In genomic region chr1:104706631-104707147, GRCh38 we compare ENCODE assay signal across 11 cellular contexts.
DNase-seq lines count a peak whose midpoint lies in the region; ATAC-seq, FAIRE-seq and TF ChIP-seq lines count a peak whose summit lies in the region.
"Had no signal": no experiment of that assay in that cellular context is flagged by ENCODE, and none has a peak within 500 bp of the region (broad histone marks: within the 10 kb centered on the region; RNA-seq: fewer than 3 reads in every experiment).

No MANE protein-coding gene starts in this region.

- no peaks in the 10 kb centered on the region for H3K36me3 ChIP-seq in CD4-positive, alpha-beta memory T cell (ENCODE audit: insufficient read depth, low read length)
- no peaks in the 10 kb centered on the region for H3K36me3 ChIP-seq in MG63
- H3K36me3 ChIP-seq: gastroesophageal sphincter had no signal

- no peaks in the 10 kb centered on the region for H3K4me1 ChIP-seq in CD4-positive, alpha-beta memory T cell (ENCODE audit: insufficient read depth, low read length)
- H3K4me1 ChIP-seq: gastroesophageal sphincter had no signal

- no peak for TF ChIP-seq CTCF in chondrocyte (IDR thresholded peaks at IDR 0.05)

- no peak for ATAC-seq in GM21390 (IDR thresholded peaks at IDR 0.05; ENCODE audit: unreplicated experiment)
- ATAC-seq: gastroesophageal sphincter had no signal

- no peak for DNase-seq in CD4-positive, alpha-beta memory T cell
- DNase-seq in GM19239 (ENCODE audit: insufficient read length, low spot score) (no peak), MG63 (peak; percentile 3), chondrocyte (ENCODE audit: low spot score) (no peak), activated T-cell treated with anti-CD3 and anti-CD28 coated beads for 4 hours (no peak), AG20443 (ENCODE audit: low spot score) (no peak), NCI-H1930 (lab: John Stamatoyannopoulos, UW) (no peak)
- DNase-seq: T1000 had no signal

- no peaks in the 10 kb centered on the region for H3K27me3 Mint-ChIP-seq in CD4-positive, alpha-beta memory T cell
- H3K27me3 Mint-ChIP-seq in chondrocyte (ENCODE audit: low read depth) = no peaks in the 10 kb centered on the region

- no peak overlapping the region for H3K4me3 ChIP-seq in CD4-positive, alpha-beta memory T cell (ENCODE audit: low read length in 2 of 2)
- peak overlapping the region; percentile 41 for H3K4me3 ChIP-seq in MG63
- H3K4me3 ChIP-seq: gastroesophageal sphincter had no signal

- intact Hi-C loops in CD4-positive, alpha-beta memory T cell (cut with micrococcal nuclease) = no loop called here

- H3K27me3 ChIP-seq in CD4-positive, alpha-beta memory T cell (ENCODE audit: insufficient read depth, low read length) = no peaks in the 10 kb centered on the region
- no peaks in the 10 kb centered on the region for H3K27me3 ChIP-seq in MG63
- H3K27me3 ChIP-seq: gastroesophageal sphincter had no signal

- H3K9me3 ChIP-seq in CD4-positive, alpha-beta memory T cell (ENCODE audit: control insufficient read depth in 1 of 2, low read length in 2 of 2) = no peaks in the 10 kb centered on the region
- H3K9me3 ChIP-seq in MG63 = no peaks in the 10 kb centered on the region
- H3K9me3 ChIP-seq: gastroesophageal sphincter had no signal

- H3K36me3 Mint-ChIP-seq in CD4-positive, alpha-beta memory T cell = no peaks in the 10 kb centered on the region
- H3K36me3 Mint-ChIP-seq in chondrocyte (ENCODE audit: low read depth) = no peaks in the 10 kb centered on the region

- peaks cover 0 to 8% (median 6%) of the 10 kb centered on the region in 4 donors for H3K4me1 Mint-ChIP-seq in CD4-positive, alpha-beta memory T cell
- no peaks in the 10 kb centered on the region for H3K4me1 Mint-ChIP-seq in chondrocyte (ENCODE audit: low read depth)

- H3K9me3 Mint-ChIP-seq in CD4-positive, alpha-beta memory T cell = peaks cover 0 to 29% (median 8%) of the 10 kb centered on the region in 8 donors
- H3K9me3 Mint-ChIP-seq in chondrocyte (ENCODE audit: low read depth) = peaks cover 11% of the 10 kb centered on the region

- POLR2A ChIA-PET in CD4-positive, alpha-beta memory T cell (lab: Charles Lee; ENCODE audit: partially characterized antibody) = no interaction called here

- no peak overlapping the region for H3K27ac ChIP-seq in CD4-positive, alpha-beta memory T cell (ENCODE audit: low read depth, low read length)
- H3K27ac ChIP-seq: gastroesophageal sphincter had no signal

- peak; percentile 37 for FAIRE-seq in GM19239 (lab: Jason Lieb, UNC)
- FAIRE-seq: astrocyte had no signal

- CTCF ChIA-PET in CD4-positive, alpha-beta memory T cell (lab: Charles Lee; ENCODE audit: partially characterized antibody) = no interaction called here

- peak overlapping the region in 5 of 8 donors; percentile 31 to 72 (median 46) for H3K4me3 Mint-ChIP-seq in CD4-positive, alpha-beta memory T cell
- H3K4me3 Mint-ChIP-seq in chondrocyte (ENCODE audit: unreplicated experiment) = peak overlapping the region; percentile 62

- peak overlapping the region in 1 of 7 donors; percentile 30 for H3K27ac Mint-ChIP-seq in CD4-positive, alpha-beta memory T cell
- H3K27ac Mint-ChIP-seq in chondrocyte (ENCODE audit: unreplicated experiment) = peak overlapping the region; percentile 13
